ENCODE assay signal across 8 cellular contexts in genomic region chr12:88242161-88242925, GRCh38.
A peak's percentile ranks its signal among the peaks of the same experiment; 100 is the strongest.
DNase-seq lines count a peak whose midpoint lies in the region; ATAC-seq and TF ChIP-seq lines count a peak whose summit lies in the region.

No MANE protein-coding gene starts in this region.

- no peaks in the 10 kb centered on the region for H3K36me3 ChIP-seq in mucosa of descending colon (ENCODE audit: low read depth)

- ATAC-seq in HG02973 (IDR thresholded peaks at IDR 0.05; ENCODE audit: unreplicated experiment): peak; percentile 68
- peak; percentile 25 for ATAC-seq in mucosa of descending colon

- no peak for TF ChIP-seq CTCF in mucosa of descending colon (IDR thresholded peaks at IDR 0.05)

- H3K4me3 ChIP-seq in mucosa of descending colon: no peak overlapping the region

- intact Hi-C loops in mucosa of descending colon (cut with DNase I, micrococcal nuclease): no loop called here

- no peaks in the 10 kb centered on the region for H3K4me1 ChIP-seq in mucosa of descending colon (ENCODE audit: low read depth)

- peak; percentile 75 for DNase-seq in GM03348 (ENCODE audit: low spot score)
- DNase-seq in amniotic epithelial cell (ENCODE audit: low read depth): peak; percentile 95
- DNase-seq in mucosa of descending colon: peak in 1 of 3 donors; percentile 8
- no peak for DNase-seq in stimulated activated naive CD4-positive, alpha-beta T cell (lab: John Stamatoyannopoulos, UW)
- no peak for DNase-seq in NK-92 treated with Interleukin-12 subunit alpha and Interleukin-12 subunit beta, amount 100 ng/mL, for 24 hours (lab: John Stamatoyannopoulos, UW)
- no peak for DNase-seq in middle frontal gyrus (ENCODE audit: extremely low spot score, low spot score)
- no peak for DNase-seq in NOMO-1 treated with DMSO at 0.1 percent for 48 hours (lab: John Stamatoyannopoulos, UW; ENCODE audit: unreplicated experiment)

- no peaks in the 10 kb centered on the region for H3K9me3 ChIP-seq in mucosa of descending colon

Comparison
In these comparisons a context has a peak if more than half of its experiments do, and no peak if none do; other contexts are left out.
1. DNase-seq: peak in GM03348 (single experiment) and amniotic epithelial cell (single experiment); none in stimulated activated naive CD4-positive, alpha-beta T cell (0 of 6), NK-92 treated with Interleukin-12 subunit alpha and Interleukin-12 subunit beta, amount 100 ng/mL, for 24 hours (single experiment), middle frontal gyrus (single experiment) and NOMO-1 treated with DMSO at 0.1 percent for 48 hours (single experiment).